Comparison of ENCODE assay signal across 2 cellular contexts in genomic region chr6:38067263-38067980, GRCh38.
TF ChIP-seq lines count a peak whose summit lies in the region.

No MANE protein-coding gene starts in this region.

TF ChIP-seq in HepG2, 621 proteins besides CTCF, POLR2A, EP300 and RAD21 (continued from another document):
- TF ChIP-seq ATF7 (IDR thresholded peaks at IDR 0.05) (no peak), ATF7 (CRISPR knock-in tag; IDR thresholded peaks at IDR 0.05) (no peak), PHF21A (CRISPR knock-in tag; IDR thresholded peaks at IDR 0.05) (no peak), MLX (CRISPR knock-in tag; IDR thresholded peaks at IDR 0.05) (no peak), JDP2 (CRISPR knock-in tag; IDR thresholded peaks at IDR 0.05; ENCODE audit: borderline replicate concordance) (no peak), DR1 (CRISPR knock-in tag; IDR thresholded peaks at IDR 0.05) (no peak), ZNF629 (CRISPR knock-in tag; conservative IDR thresholded peaks at IDR 0.05) (peak; percentile 39; the same call in 1 of the 2 replicates), ZFYVE20 (CRISPR knock-in tag; IDR thresholded peaks at IDR 0.05; ENCODE audit: borderline replicate concordance, low read depth) (no peak)
TF ChIP-seq in HepG2: peak in this region for 1.

TF ChIP-seq in GM12878, 131 proteins besides CTCF, POLR2A, EP300 and RAD21 (continued from another document):
- no peak for TF ChIP-seq SREBF1 (IDR thresholded peaks at IDR 0.05; ENCODE audit: low read length)
- TF ChIP-seq BCLAF1 (IDR thresholded peaks at IDR 0.05) = no peak
- no peak for TF ChIP-seq NR2C1 (IDR thresholded peaks at IDR 0.05)
- TF ChIP-seq SPI1 (IDR thresholded peaks at IDR 0.05; ENCODE audit: borderline replicate concordance, insufficient read depth, low read depth, low read length) = peak; percentile 57; the same call in 1 of the 2 replicates
- no peak for TF ChIP-seq ZNF24 (IDR thresholded peaks at IDR 0.05)
TF ChIP-seq in GM12878: peak in this region for 1.
